Comparison of ENCODE assay signal across 8 cellular contexts in the genomic region with DNA sequence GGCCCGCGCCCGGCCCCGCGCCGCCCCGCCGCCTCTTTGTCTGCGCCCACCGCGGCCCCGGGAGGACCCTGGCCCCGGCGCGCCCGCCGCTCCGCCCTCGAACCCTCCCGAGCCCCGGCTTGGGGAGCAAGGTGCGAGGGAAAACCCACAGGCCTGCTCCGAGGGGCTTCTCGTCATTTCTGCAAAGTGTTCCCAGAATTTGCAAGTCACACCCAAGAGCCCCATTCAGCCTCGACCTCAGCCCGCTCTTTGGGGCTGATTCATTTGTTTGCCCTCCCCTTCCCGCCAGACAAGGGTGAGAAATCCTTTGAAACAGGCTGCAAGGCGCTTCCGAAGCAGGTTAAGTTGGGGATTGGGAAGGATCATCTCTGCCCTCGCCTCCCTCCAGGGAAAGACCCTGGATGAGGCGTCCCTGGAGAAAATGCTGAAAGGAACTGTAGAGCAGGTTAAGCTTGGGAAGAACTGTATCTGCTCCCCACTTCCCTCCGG. TPM values are rescaled to one million over a fixed set of nuclear protein-coding genes. Genes with fewer than 3 reads are reported as not detected.
DNase-seq lines count a peak whose midpoint lies in the region; ATAC-seq and TF ChIP-seq lines count a peak whose summit lies in the region.

No MANE protein-coding gene starts in this region.

- no peaks in the 10 kb centered on the region for H3K9me3 Mint-ChIP-seq in activated T-cell treated with anti-CD3 and anti-CD28 coated beads, Interleukin-2, amount 50 U/mL, for 4 hours

- H3K36me3 ChIP-seq in ACC112 (ENCODE audit: insufficient read depth, low read length) (no peaks in the 10 kb centered on the region), ovary (no peaks in the 10 kb centered on the region)

- H3K27me3 ChIP-seq in ACC112 (ENCODE audit: insufficient read depth, low read length) = no peaks in the 10 kb centered on the region
- H3K27me3 ChIP-seq in ovary = no peaks in the 10 kb centered on the region

- H3K4me3 ChIP-seq in ACC112 (ENCODE audit: low read depth, low read length) (peak overlapping the region; percentile 94), fibroblast of villous mesenchyme (ENCODE audit: low read depth, low read length) (peak overlapping the region; percentile 68), ovary (peak overlapping the region; percentile 85)

- H3K4me1 Mint-ChIP-seq in activated T-cell treated with anti-CD3 and anti-CD28 coated beads, Interleukin-2, amount 50 U/mL, for 4 hours (ENCODE audit: low read depth) = peaks cover 37% of the 10 kb centered on the region

- intact Hi-C loops in ovary (cut with DNase I) = loop anchor here in 2 of 4 donors (1.0 to 10.0 kb wide), 2 partner anchors 32 to 52 kb away; no protein-coding TSS in a partner anchor

- H3K36me3 Mint-ChIP-seq in activated T-cell treated with anti-CD3 and anti-CD28 coated beads, Interleukin-2, amount 50 U/mL, for 4 hours (ENCODE audit: insufficient read depth) = peaks cover 2% of the 10 kb centered on the region

- no peak for TF ChIP-seq POLR2A in ovary (IDR thresholded peaks at IDR 0.05)

- peak overlapping the region; percentile 89 for H3K4me3 Mint-ChIP-seq in activated T-cell treated with anti-CD3 and anti-CD28 coated beads, Interleukin-2, amount 50 U/mL, for 4 hours

- H3K4me1 ChIP-seq in ACC112 (ENCODE audit: control insufficient read depth, insufficient read depth, low read length, unreplicated experiment) (peaks cover 18% of the 10 kb centered on the region), ovary (ENCODE audit: insufficient read depth) (peaks cover 3% of the 10 kb centered on the region)

- DNase-seq in NCI-H2227 treated with DMSO at 0.1 percent for 48 hours (lab: John Stamatoyannopoulos, UW) (peak; percentile 22), fibroblast of villous mesenchyme (ENCODE audit: low read depth) (peak; percentile 60), ovary (peak; percentile 20 to 62 (median 44)), NOMO-1 treated with DMSO at 0.1 percent for 48 hours (lab: John Stamatoyannopoulos, UW; ENCODE audit: unreplicated experiment) (no peak), SKM-1 treated with dmso at 0.1 percent for 144 hours (lab: John Stamatoyannopoulos, UW; ENCODE audit: unreplicated experiment) (no peak)
- DNase-seq in activated T-cell treated with anti-CD3 and anti-CD28 coated beads, Interleukin-2, amount 50 U/mL, for 4 hours = peak; percentile 49

- TF ChIP-seq CTCF in fibroblast of villous mesenchyme (IDR thresholded peaks at IDR 0.05; ENCODE audit: insufficient read depth, low read depth, low read length) = no peak
- no peak for TF ChIP-seq CTCF in ovary (IDR thresholded peaks at IDR 0.05)

- H2AFZ ChIP-seq in ACC112 (ENCODE audit: low read length, unreplicated experiment) = peak overlapping the region; percentile 95

- H3K27ac ChIP-seq in ACC112 (ENCODE audit: low read depth, low read length) (peak overlapping the region; percentile 81), ovary (peak overlapping the region; percentile 80 to 99)

- no peak for TF ChIP-seq EP300 in ovary (IDR thresholded peaks at IDR 0.05)

- H3K27me3 Mint-ChIP-seq in activated T-cell treated with anti-CD3 and anti-CD28 coated beads, Interleukin-2, amount 50 U/mL, for 4 hours (ENCODE audit: low read depth) = no peaks in the 10 kb centered on the region

- no peaks in the 10 kb centered on the region for H3K9me3 ChIP-seq in ovary

- H3K79me2 ChIP-seq in ACC112 (ENCODE audit: control insufficient read depth, insufficient read depth, low read length, unreplicated experiment) = peaks cover 38% of the 10 kb centered on the region

- WGBS in ovary, 3 donors = 1% methylated on average over 19 to 32 of the region's 32 CpGs

- ATAC-seq in GM21390 (IDR thresholded peaks at IDR 0.05; ENCODE audit: unreplicated experiment) = peak; percentile 5
- peak; percentile 48 to 56 for ATAC-seq in activated T-cell treated with anti-CD3 and anti-CD28 coated beads, Interleukin-2, amount 50 U/mL, for 4 hours

RNA-seq across cellular contexts. Expression of a gene that starts 0.3 kb away (rescaled TPM):
- 10 to 100 TPM; 52.6 to 61.1 (median 53.1) TPM for total RNA-seq in activated T-cell treated with anti-CD3 and anti-CD28 coated beads, Interleukin-2, amount 50 U/mL, for 4 hours
- total RNA-seq in fibroblast of villous mesenchyme = 66.9 and 79.6 TPM in 2 replicates
- total RNA-seq in ovary = 10 to 100 TPM; 30.4 to 71.5 (median 42.3) TPM
- polyA plus RNA-seq in ovary = 10 to 100 TPM; 16.2 to 35.7 TPM

Comparison
In these comparisons a context has a peak if more than half of its experiments do, and no peak if none do; other contexts are left out.
1. DNase-seq: peak in NCI-H2227 treated with DMSO at 0.1 percent for 48 hours (single experiment), activated T-cell treated with anti-CD3 and anti-CD28 coated beads, Interleukin-2, amount 50 U/mL, for 4 hours (single experiment), fibroblast of villous mesenchyme (single experiment) and ovary (5 of 5); none in NOMO-1 treated with DMSO at 0.1 percent for 48 hours (single experiment) and SKM-1 treated with dmso at 0.1 percent for 144 hours (single experiment).
2. Peak in every context shown above with its lines, with median percentiles within 50 percentile points of each other: H3K4me3 ChIP-seq.